In genomic region chrX:47230136-47230868, GRCh38 we compare ENCODE assay signal across 24 cellular contexts. TPM values are rescaled to one million over a fixed set of nuclear protein-coding genes. Genes with fewer than 3 reads are reported as not detected.
DNase-seq lines count a peak whose midpoint lies in the region; ATAC-seq and TF ChIP-seq lines count a peak whose summit lies in the region.
"Had no signal": no experiment of that assay in that cellular context is flagged by ENCODE, and none has a peak within 500 bp of the region (broad histone marks: within the 10 kb centered on the region; RNA-seq: fewer than 3 reads in every experiment).

No MANE protein-coding gene starts in this region.

- no peaks in the 10 kb centered on the region for H3K27me3 Mint-ChIP-seq in activated naive CD4-positive, alpha-beta T cell treated with anti-CD3 and anti-CD28 coated beads, Interleukin-2, amount 10 ng/mL, durations not matched to agents 7 days and 5 days
- H3K27me3 Mint-ChIP-seq in HFFc6 (ENCODE audit: insufficient read depth): peaks cover 6% of the 10 kb centered on the region; the same call in 1 of the 2 replicates
- H3K27me3 Mint-ChIP-seq in brain: peaks cover 11% of the 10 kb centered on the region
- peaks cover 10% of the 10 kb centered on the region for H3K27me3 Mint-ChIP-seq in neural progenitor cell (ENCODE audit: insufficient read depth, low read depth)
- H3K27me3 Mint-ChIP-seq: stimulated activated memory B cell treated with anti-CD40 and anti-IgM and Interleukin-4, amounts not matched to agents 10 μg/mL and 1 μg/mL and 100 μg/mL, for 72 hours had no signal

- no peak for DNase-seq in activated naive CD4-positive, alpha-beta T cell treated with anti-CD3 and anti-CD28 coated beads, Interleukin-2, amount 10 ng/mL, durations not matched to agents 7 days and 5 days
- no peak for DNase-seq in activated naive CD4-positive, alpha-beta T cell treated with anti-CD3 and anti-CD28 coated beads, Interleukin-2, amount 50 U/mL, for 16 hours
- DNase-seq in HFFc6 (no peak), neural progenitor cell (ENCODE audit: low spot score) (no peak), gastrocnemius medialis (no peak), NCI-H526 (lab: John Stamatoyannopoulos, UW) (no peak)
- DNase-seq: activated CD4-positive, alpha-beta T cell treated with anti-CD3 and anti-CD28 coated beads for 4 hours; activated gamma-delta T cell; C1 segment of cervical spinal cord; cerebellar nuclear complex; foreskin melanocyte; GDM1; hypothalamus; NCI-H1092; NCI-H2029; NCI-H2227 treated with DMSO at 0.1 percent for 48 hours; NCI-H774; SHP77 treated with DMSO at 0.1 percent for 48 hours had no signal

- CTCF ChIA-PET in activated naive CD4-positive, alpha-beta T cell treated with anti-CD3 and anti-CD28 coated beads, Interleukin-2, amount 10 ng/mL, durations not matched to agents 7 days and 5 days (lab: Charles Lee): no interaction called here

- in situ Hi-C loops in gastrocnemius medialis (cut with MboI; ENCODE audit: low sequenced_read_pairs in 4 of 4): no loop called here

- H3K27ac ChIP-seq in neural progenitor cell: no peak overlapping the region
- H3K27ac ChIP-seq in gastrocnemius medialis: no peak overlapping the region
- H3K27ac ChIP-seq: ascending aorta, skin epidermis, suprapubic skin had no signal

- H3K27me3 ChIP-seq in neural progenitor cell (no peaks in the 10 kb centered on the region), gastrocnemius medialis (no peaks in the 10 kb centered on the region)
- H3K27me3 ChIP-seq: ascending aorta, suprapubic skin had no signal

- peak overlapping the region; percentile 37 for H3K27ac Mint-ChIP-seq in activated naive CD4-positive, alpha-beta T cell treated with anti-CD3 and anti-CD28 coated beads, Interleukin-2, amount 10 ng/mL, durations not matched to agents 7 days and 5 days
- H3K27ac Mint-ChIP-seq in HFFc6 (peak overlapping the region; percentile 61; the same call in 1 of the 2 replicates), brain (peak overlapping the region in 2 of 5 experiments; percentile 71 to 82), neural progenitor cell (peak overlapping the region; percentile 3)

- H4K20me1 ChIP-seq in neural progenitor cell (ENCODE audit: low read depth): no peaks in the 10 kb centered on the region

- H3K79me2 ChIP-seq in neural progenitor cell (ENCODE audit: low read depth): peaks cover 27% of the 10 kb centered on the region

- no peaks in the 10 kb centered on the region for H3K9me3 Mint-ChIP-seq in activated naive CD4-positive, alpha-beta T cell treated with anti-CD3 and anti-CD28 coated beads, Interleukin-2, amount 10 ng/mL, durations not matched to agents 7 days and 5 days
- H3K9me3 Mint-ChIP-seq in HFFc6 (no peaks in the 10 kb centered on the region; the same call in 1 of the 2 replicates), brain (no peaks in the 10 kb centered on the region), neural progenitor cell (no peaks in the 10 kb centered on the region)
- H3K9me3 Mint-ChIP-seq: stimulated activated memory B cell treated with anti-CD40 and anti-IgM and Interleukin-4, amounts not matched to agents 10 μg/mL and 1 μg/mL and 100 μg/mL, for 72 hours had no signal

- H3K4me2 ChIP-seq in neural progenitor cell: no peak overlapping the region

- H3K4me3 ChIP-seq in neural progenitor cell (no peak overlapping the region), gastrocnemius medialis (no peak overlapping the region)
- H3K4me3 ChIP-seq: ascending aorta, skin epidermis, suprapubic skin had no signal

- H3K4me3 Mint-ChIP-seq in activated naive CD4-positive, alpha-beta T cell treated with anti-CD3 and anti-CD28 coated beads, Interleukin-2, amount 10 ng/mL, durations not matched to agents 7 days and 5 days: peak overlapping the region; percentile 2
- peak overlapping the region; percentile 20; the same call in 1 of the 2 replicates for H3K4me3 Mint-ChIP-seq in HFFc6
- peak overlapping the region in 4 of 5 experiments; percentile 0 to 75 (median 15) for H3K4me3 Mint-ChIP-seq in brain
- H3K4me3 Mint-ChIP-seq in neural progenitor cell: peak overlapping the region; percentile 1

- H3K9me3 ChIP-seq in neural progenitor cell (ENCODE audit: low read depth) (no peaks in the 10 kb centered on the region), gastrocnemius medialis (no peaks in the 10 kb centered on the region)
- H3K9me3 ChIP-seq: ascending aorta, suprapubic skin had no signal

- H3K36me3 Mint-ChIP-seq in activated naive CD4-positive, alpha-beta T cell treated with anti-CD3 and anti-CD28 coated beads, Interleukin-2, amount 10 ng/mL, durations not matched to agents 7 days and 5 days: peaks cover 32% of the 10 kb centered on the region
- H3K36me3 Mint-ChIP-seq in HFFc6 (ENCODE audit: low read depth) (peaks cover 7% of the 10 kb centered on the region), brain (peaks cover 42% of the 10 kb centered on the region), neural progenitor cell (peaks cover 36% of the 10 kb centered on the region)

- H3K36me3 ChIP-seq in neural progenitor cell: peaks cover 6% of the 10 kb centered on the region
- peaks cover 0 to 43% of the 10 kb centered on the region in 2 donors for H3K36me3 ChIP-seq in gastrocnemius medialis

- peaks cover 18% of the 10 kb centered on the region for H3K4me1 Mint-ChIP-seq in activated naive CD4-positive, alpha-beta T cell treated with anti-CD3 and anti-CD28 coated beads, Interleukin-2, amount 10 ng/mL, durations not matched to agents 7 days and 5 days
- H3K4me1 Mint-ChIP-seq in HFFc6 (ENCODE audit: low read depth) (peaks cover 4% of the 10 kb centered on the region), brain (peaks cover 31% of the 10 kb centered on the region), neural progenitor cell (peaks cover 16% of the 10 kb centered on the region)

- intact Hi-C loops in gastrocnemius medialis (cut with DNase I; ENCODE audit: low total_unique reads): loop anchor here (5.0 kb wide), 1 partner anchor 292 kb away; no protein-coding TSS in a partner anchor

- TF ChIP-seq CTCF in HFFc6 (IDR thresholded peaks at IDR 0.05) (no peak), brain (conservative IDR thresholded peaks at IDR 0.05) (no peak), neural progenitor cell (IDR thresholded peaks at IDR 0.05) (no peak), gastrocnemius medialis (IDR thresholded peaks at IDR 0.05 in 4 of 5, conservative IDR thresholded peaks at IDR 0.05 in 1 of 5) (no peak)

- H3K4me1 ChIP-seq in neural progenitor cell: peaks cover 10% of the 10 kb centered on the region
- H3K4me1 ChIP-seq in gastrocnemius medialis: peaks cover 0 to 3% of the 10 kb centered on the region in 2 donors

- H3K9ac ChIP-seq in neural progenitor cell: no peak overlapping the region

- H2AFZ ChIP-seq in neural progenitor cell (replicated peaks): no peak overlapping the region

- no peak for TF ChIP-seq POLR2A in gastrocnemius medialis (IDR thresholded peaks at IDR 0.05)

- ATAC-seq in gastrocnemius medialis (no peak), HG03108 (IDR thresholded peaks at IDR 0.05; ENCODE audit: unreplicated experiment) (no peak)
- ATAC-seq: stimulated activated memory B cell treated with anti-CD40 and anti-IgM and Interleukin-4, amounts not matched to agents 10 μg/mL and 1 μg/mL and 100 μg/mL, for 72 hours had no signal

- H3F3A ChIP-seq in neural progenitor cell (ENCODE audit: low read depth): peaks cover 43% of the 10 kb centered on the region

RNA-seq across cellular contexts. Expression of gene USP11, which starts 2.5 kb away (rescaled TPM):
- total RNA-seq in HFFc6 (2021; fragmentation: NEBNext Ultra II Directional; extraction: Animal tissue kit (Norgen Biotek cat#: 25700)): 10 to 100 TPM; 55.2 to 68.7 (median 62.8) TPM
- polyA plus RNA-seq in brain (ENCODE audit: insufficient read depth, low read depth, low replicate concordance): 390 TPM
- total RNA-seq in neural progenitor cell (ENCODE audit: low replicate concordance): 106 and 158 TPM in 2 replicates
- 10 to 100 TPM; 17.0 to 35.3 (median 25.0) TPM for total RNA-seq in gastrocnemius medialis

RNA-seq across cellular contexts. Expression of gene CDK16, which starts 11.8 kb away (rescaled TPM):
- 100 to 1,000 TPM; 106 to 128 (median 114) TPM for total RNA-seq in HFFc6 (2021; fragmentation: NEBNext Ultra II Directional; extraction: Animal tissue kit (Norgen Biotek cat#: 25700))
- polyA plus RNA-seq in brain (ENCODE audit: insufficient read depth, low read depth, low replicate concordance): 120 TPM
- total RNA-seq in neural progenitor cell (ENCODE audit: low replicate concordance) (166 and 248 TPM in 2 replicates), gastrocnemius medialis (100 to 1,000 TPM; 124 to 208 (median 178) TPM)

RNA-seq across cellular contexts. Expression of gene UBA1, which starts 36.7 kb away (rescaled TPM):
- total RNA-seq in HFFc6 (2021; fragmentation: NEBNext Ultra II Directional; extraction: Animal tissue kit (Norgen Biotek cat#: 25700)): 100 to 1,000 TPM; 268 to 291 (median 282) TPM
- polyA plus RNA-seq in brain (ENCODE audit: insufficient read depth, low read depth, low replicate concordance): 361 TPM
- total RNA-seq in neural progenitor cell (ENCODE audit: low replicate concordance) (291 and 537 TPM in 2 replicates), gastrocnemius medialis (100 to 1,000 TPM; 113 to 181 (median 162) TPM)
